8 cellular contexts compared by ENCODE assay signal in the genomic region with DNA sequence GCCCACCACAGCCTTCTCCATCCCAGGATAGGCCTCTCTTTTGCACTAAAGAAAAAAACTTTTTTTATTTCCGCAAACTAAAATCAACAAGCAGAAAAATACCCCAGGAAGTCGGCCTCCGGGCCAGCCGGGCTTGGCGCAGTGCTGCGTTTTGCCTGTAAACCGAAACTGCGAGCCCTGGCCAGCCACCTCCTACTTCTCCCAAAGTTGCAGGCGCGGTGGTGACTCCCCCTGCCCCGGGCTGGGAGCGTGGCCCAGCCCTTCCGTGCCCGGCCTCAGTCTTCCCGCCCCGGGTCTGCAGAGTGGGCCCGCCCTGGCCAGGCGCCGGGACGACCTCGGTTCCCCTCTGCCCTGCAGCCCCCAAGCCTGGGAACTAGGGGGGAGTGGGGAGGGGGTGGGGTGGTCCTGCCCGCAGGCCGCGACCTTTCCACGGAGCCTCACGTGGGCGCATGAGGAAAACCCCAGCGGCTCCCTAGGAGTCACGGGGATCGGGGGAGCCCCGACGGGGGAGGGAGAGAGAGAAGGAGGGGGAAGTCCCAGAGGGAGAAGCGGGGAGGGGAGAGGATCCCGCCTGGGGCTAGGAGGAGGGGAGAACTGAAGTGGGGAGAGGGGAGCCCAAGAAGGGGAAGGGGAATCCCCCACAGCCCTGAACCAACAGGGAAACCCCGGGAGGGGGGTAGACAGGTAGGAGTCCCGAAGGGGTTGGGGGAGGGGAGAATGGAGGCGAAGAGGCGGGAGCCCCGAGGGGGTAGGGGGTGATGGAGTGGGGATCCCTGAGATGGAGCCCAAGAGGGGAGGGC. TPM values are rescaled to one million over a fixed set of nuclear protein-coding genes. Genes with fewer than 3 reads are reported as not detected.
DNase-seq lines count a peak whose midpoint lies in the region; ATAC-seq and TF ChIP-seq lines count a peak whose summit lies in the region.

No MANE protein-coding gene starts in this region.

- peak; percentile 71 for DNase-seq in NK-92 treated with Interleukin-12 subunit alpha and Interleukin-12 subunit beta, amount 100 ng/mL, for 24 hours (lab: John Stamatoyannopoulos, UW)
- DNase-seq in NK-92 (lab: John Stamatoyannopoulos, UW; ENCODE audit: unreplicated experiment) (no peak), WTC11 (ENCODE audit: low spot score) (peak; percentile 57), choroid plexus epithelial cell (ENCODE audit: low read depth) (peak; percentile 86), left colon (peak; percentile 80 to 82), NCI-H1694 treated with DMSO at 0.1 percent for 48 hours (lab: John Stamatoyannopoulos, UW) (no peak), LoVo (ENCODE audit: low spot score) (no peak)
- DNase-seq in stimulated activated CD4-positive, alpha-beta T cell treated with anti-CD3 and anti-CD28 coated beads, TNF-alpha, amount 100 ng/mL, for 4 hours (ENCODE audit: low read depth in 3 of 3) = peak in 2 of 3 experiments; percentile 59 to 60

- intact Hi-C loops in left colon (cut with DNase I, micrococcal nuclease) = loop anchor here (5.0 to 10.0 kb wide), 2 partner anchors 63 to 106 kb away; no protein-coding TSS in a partner anchor

- peaks cover 24% of the 10 kb centered on the region for H3K4me1 Mint-ChIP-seq in WTC11

- TF ChIP-seq CTCF in WTC11 (IDR thresholded peaks at IDR 0.05) (no peak), choroid plexus epithelial cell (conservative IDR thresholded peaks at IDR 0.05; ENCODE audit: low read depth, low read length) (no peak)

- H3K4me3 ChIP-seq in choroid plexus epithelial cell (ENCODE audit: low read depth, low read length) = peak overlapping the region; percentile 99

- H3K4me3 Mint-ChIP-seq in WTC11 = peak overlapping the region; percentile 93

- peak overlapping the region; percentile 51; the same call in 1 of the 2 replicates for H3K27ac Mint-ChIP-seq in WTC11

- CTCF ChIA-PET in WTC11 (lab: Charles Lee) = interaction anchor here (0.8 to 6.0 kb wide), 20 partner anchors 8 to 158 kb away, joined by 3 to 114 read pairs (median 6); partner anchors contain the start of gene LMNB2

- POLR2A ChIA-PET in WTC11 (lab: Charles Lee) = interaction anchor here (0.8 to 5.0 kb wide), 7 partner anchors 63 to 135 kb away, joined by 3 to 83 read pairs (median 28); no protein-coding TSS in a partner anchor

- peaks cover 5% of the 10 kb centered on the region for H3K36me3 Mint-ChIP-seq in WTC11

- ATAC-seq in WTC11 (peak; percentile 8), left colon (peak; percentile 38)

- H3K9me3 Mint-ChIP-seq in WTC11 = peaks cover 15% of the 10 kb centered on the region

- H3K27me3 Mint-ChIP-seq in WTC11 (ENCODE audit: low read depth) = peaks cover 56% of the 10 kb centered on the region

TF ChIP-seq in WTC11, 78 proteins besides CTCF, POLR2A, EP300 and RAD21 (continues in another document):
- TF ChIP-seq KAT7 (CRISPR knock-in tag; IDR thresholded peaks at IDR 0.05; ENCODE audit: borderline replicate concordance) (peak; percentile 36; the same call in 1 of the 2 replicates), ZNF317 (CRISPR knock-in tag; IDR thresholded peaks at IDR 0.05; ENCODE audit: borderline replicate concordance, low read depth) (no peak), MAX (CRISPR knock-in tag; IDR thresholded peaks at IDR 0.05) (0 out of 2 replicates have a peak, but pooled peaks have one; percentile 19), ATF1 (CRISPR knock-in tag; IDR thresholded peaks at IDR 0.05) (no peak), GTF2I (CRISPR knock-in tag; conservative IDR thresholded peaks at IDR 0.05) (peak; percentile 85; the same call in 1 of the 2 replicates), NR1H2 (CRISPR knock-in tag; IDR thresholded peaks at IDR 0.05) (no peak), USF2 (CRISPR knock-in tag; IDR thresholded peaks at IDR 0.05) (peak; percentile 19; the same call in 1 of the 2 replicates), ZNF671 (CRISPR knock-in tag; IDR thresholded peaks at IDR 0.05) (no peak), TEAD1 (CRISPR knock-in tag; IDR thresholded peaks at IDR 0.05) (peak; percentile 30; the same call in 1 of the 2 replicates), ARID4B (CRISPR knock-in tag; IDR thresholded peaks at IDR 0.05; ENCODE audit: borderline replicate concordance) (0 out of 2 replicates have a peak, but pooled peaks have one; percentile 47)
- TF ChIP-seq, protein P1, sequence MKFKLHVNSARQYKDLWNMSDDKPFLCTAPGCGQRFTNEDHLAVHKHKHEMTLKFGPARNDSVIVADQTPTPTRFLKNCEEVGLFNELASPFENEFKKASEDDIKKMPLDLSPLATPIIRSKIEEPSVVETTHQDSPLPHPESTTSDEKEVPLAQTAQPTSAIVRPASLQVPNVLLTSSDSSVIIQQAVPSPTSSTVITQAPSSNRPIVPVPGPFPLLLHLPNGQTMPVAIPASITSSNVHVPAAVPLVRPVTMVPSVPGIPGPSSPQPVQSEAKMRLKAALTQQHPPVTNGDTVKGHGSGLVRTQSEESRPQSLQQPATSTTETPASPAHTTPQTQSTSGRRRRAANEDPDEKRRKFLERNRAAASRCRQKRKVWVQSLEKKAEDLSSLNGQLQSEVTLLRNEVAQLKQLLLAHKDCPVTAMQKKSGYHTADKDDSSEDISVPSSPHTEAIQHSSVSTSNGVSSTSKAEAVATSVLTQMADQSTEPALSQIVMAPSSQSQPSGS (CRISPR knock-in tag; IDR thresholded peaks at IDR 0.05; ENCODE audit: borderline replicate concordance, low read depth) = no peak
- TF ChIP-seq, protein P2, sequence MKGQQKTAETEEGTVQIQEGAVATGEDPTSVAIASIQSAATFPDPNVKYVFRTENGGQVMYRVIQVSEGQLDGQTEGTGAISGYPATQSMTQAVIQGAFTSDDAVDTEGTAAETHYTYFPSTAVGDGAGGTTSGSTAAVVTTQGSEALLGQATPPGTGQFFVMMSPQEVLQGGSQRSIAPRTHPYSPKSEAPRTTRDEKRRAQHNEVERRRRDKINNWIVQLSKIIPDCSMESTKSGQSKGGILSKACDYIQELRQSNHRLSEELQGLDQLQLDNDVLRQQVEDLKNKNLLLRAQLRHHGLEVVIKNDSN (CRISPR knock-in tag; IDR thresholded peaks at IDR 0.05) = 0 out of 2 replicates have a peak, but pooled peaks have one; percentile 34

RNA-seq across cellular contexts. Expression of gene GADD45B, which starts 3.0 kb away (rescaled TPM):
- 17.9 to 27.5 TPM (median 23.2 TPM) in 3 replicates for total RNA-seq in WTC11 (2021)
- total RNA-seq in left colon = 10 to 100 TPM; 44.4 to 53.8 TPM

RNA-seq across cellular contexts. Expression of gene LMNB2, which starts 22.2 kb away (rescaled TPM):
- total RNA-seq in WTC11 (2021) (204 to 216 TPM (median 212 TPM) in 3 replicates), left colon (10 to 100 TPM; 23.6 to 43.9 TPM)

RNA-seq across cellular contexts. Expression of gene TIMM13, which starts 51.6 kb away (rescaled TPM):
- total RNA-seq in WTC11 (2021) (296 to 342 TPM (median 309 TPM) in 3 replicates), left colon (100 to 1,000 TPM in 1 of 2 donors, 10 to 100 TPM in 1; 90.2 to 129 TPM)

Comparison
In these comparisons a context has a peak if more than half of its experiments do, and no peak if none do; other contexts are left out.
1. DNase-seq: peak in NK-92 treated with Interleukin-12 subunit alpha and Interleukin-12 subunit beta, amount 100 ng/mL, for 24 hours (single experiment), WTC11 (single experiment), choroid plexus epithelial cell (single experiment), left colon (2 of 2) and stimulated activated CD4-positive, alpha-beta T cell treated with anti-CD3 and anti-CD28 coated beads, TNF-alpha, amount 100 ng/mL, for 4 hours (2 of 3); none in NK-92 (single experiment), NCI-H1694 treated with DMSO at 0.1 percent for 48 hours (single experiment) and LoVo (single experiment).